10 cellular contexts compared by ENCODE assay signal in the genomic region with DNA sequence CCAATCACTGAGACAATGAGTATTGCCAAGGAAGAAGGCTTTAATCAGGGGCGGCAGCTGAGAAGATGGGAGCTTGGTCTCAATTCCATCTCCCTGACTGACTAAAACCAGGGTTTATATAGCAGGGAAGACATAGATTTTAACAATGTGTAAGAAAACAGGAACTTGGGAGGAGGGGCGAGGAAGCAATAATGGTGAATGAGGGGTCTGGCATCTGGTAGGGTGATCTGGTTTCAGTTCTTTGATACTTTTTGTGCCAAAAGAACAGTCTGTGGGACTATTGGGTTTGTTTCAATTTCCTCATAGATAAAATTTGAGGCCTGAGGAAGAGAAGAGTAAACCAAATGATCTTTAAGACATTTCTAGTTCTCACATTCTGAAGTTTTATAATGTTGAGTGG. TPM values are rescaled to one million over a fixed set of nuclear protein-coding genes. Genes with fewer than 3 reads are reported as not detected.
DNase-seq lines count a peak whose midpoint lies in the region; ATAC-seq and TF ChIP-seq lines count a peak whose summit lies in the region.
"Had no signal": no experiment of that assay in that cellular context is flagged by ENCODE, and none has a peak within 500 bp of the region (broad histone marks: within the 10 kb centered on the region; RNA-seq: fewer than 3 reads in every experiment).

No MANE protein-coding gene starts in this region.

- TF ChIP-seq CTCF in GM06990 (IDR thresholded peaks at IDR 0.05; ENCODE audit: insufficient read depth, low read length, poor library complexity, severe bottlenecking): no peak
- no peak for TF ChIP-seq CTCF in HFFc6 (IDR thresholded peaks at IDR 0.05)
- no peak for TF ChIP-seq CTCF in fibroblast of pulmonary artery (IDR thresholded peaks at IDR 0.05; ENCODE audit: low read length, missing control alignments)
- TF ChIP-seq CTCF in esophagus squamous epithelium (IDR thresholded peaks at IDR 0.05): no peak
- no peak for TF ChIP-seq CTCF in right lobe of liver (IDR thresholded peaks at IDR 0.05)

- H3K4me3 Mint-ChIP-seq in HFFc6: peak overlapping the region; percentile 40

- H3K4me1 ChIP-seq in esophagus squamous epithelium: no peaks in the 10 kb centered on the region
- H3K4me1 ChIP-seq in right lobe of liver: no peaks in the 10 kb centered on the region
- H3K4me1 ChIP-seq: uterus had no signal

- H3K36me3 Mint-ChIP-seq in HFFc6 (ENCODE audit: low read depth): peaks cover 13% of the 10 kb centered on the region

- no peaks in the 10 kb centered on the region; the same call in none of the 2 replicates for H3K36me3 ChIP-seq in GM06990 (ENCODE audit: control insufficient read depth, insufficient read depth, low read length)
- peaks cover 0 to 21% (median 0%) of the 10 kb centered on the region in 3 donors for H3K36me3 ChIP-seq in esophagus squamous epithelium
- H3K36me3 ChIP-seq in right lobe of liver: no peaks in the 10 kb centered on the region
- H3K36me3 ChIP-seq: uterus had no signal

- no peak for ATAC-seq in right lobe of liver

- H3K9me3 Mint-ChIP-seq in HFFc6: no peaks in the 10 kb centered on the region

- H3K27ac Mint-ChIP-seq in HFFc6: peak overlapping the region; percentile 81

- H3K9me3 ChIP-seq in esophagus squamous epithelium: no peaks in the 10 kb centered on the region
- H3K9me3 ChIP-seq in right lobe of liver: no peaks in the 10 kb centered on the region
- H3K9me3 ChIP-seq: uterus had no signal

- no peak overlapping the region for H3K4me3 ChIP-seq in GM06990 (replicated peaks; ENCODE audit: low read depth, low read length)
- no peak overlapping the region for H3K4me3 ChIP-seq in fibroblast of pulmonary artery (replicated peaks; ENCODE audit: low read depth, low read length)
- no peak overlapping the region for H3K4me3 ChIP-seq in esophagus squamous epithelium
- no peak overlapping the region for H3K4me3 ChIP-seq in right lobe of liver
- H3K4me3 ChIP-seq: uterus had no signal

- 80 to 88% methylated on average over 2 of the region's 2 CpGs for WGBS in esophagus squamous epithelium, 2 donors
- 67% methylated on average over 2 of the region's 2 CpGs for WGBS in right lobe of liver (ENCODE audit: insufficient coverage, low coverage, low lambda C conversion rate, missing lambda C conversion rate)

- DNase-seq in GM06990 (ENCODE audit: extremely low read depth, insufficient read length) (peak; percentile 46), HFFc6 (no peak), NOMO-1 treated with dmso at 0.1 percent for 144 hours (lab: John Stamatoyannopoulos, UW; ENCODE audit: unreplicated experiment) (peak; percentile 23), fibroblast of pulmonary artery (ENCODE audit: low read depth) (peak; percentile 24), NCI-H2029 (lab: John Stamatoyannopoulos, UW) (no peak), esophagus squamous epithelium (lab: John Stamatoyannopoulos, UW) (no peak), nucleus accumbens (lab: John Stamatoyannopoulos, UW) (no peak), right lobe of liver (no peak)
- DNase-seq: stimulated activated CD4-positive, alpha-beta T cell treated with anti-CD3 and anti-CD28 coated beads, Interleukin-12 subunit alpha, Interleukin-12 subunit beta, amount 100 ng/mL, for 4 hours; uterus had no signal

- intact Hi-C loops in esophagus squamous epithelium (cut with DNase I) (no loop called here), right lobe of liver (cut with DNase I) (no loop called here)

- no peaks in the 10 kb centered on the region for H3K27me3 ChIP-seq in GM06990 (replicated peaks; ENCODE audit: control insufficient read depth, insufficient read depth, low read length)
- no peaks in the 10 kb centered on the region for H3K27me3 ChIP-seq in esophagus squamous epithelium
- no peaks in the 10 kb centered on the region for H3K27me3 ChIP-seq in right lobe of liver
- H3K27me3 ChIP-seq: uterus had no signal

- TF ChIP-seq POLR2A in esophagus squamous epithelium (IDR thresholded peaks at IDR 0.05) (no peak), right lobe of liver (IDR thresholded peaks at IDR 0.05) (no peak)

- H3K27ac ChIP-seq in esophagus squamous epithelium (no peak overlapping the region), right lobe of liver (no peak overlapping the region)
- H3K27ac ChIP-seq: uterus had no signal

- no peaks in the 10 kb centered on the region for H3K27me3 Mint-ChIP-seq in HFFc6 (ENCODE audit: insufficient read depth)

- peaks cover 41% of the 10 kb centered on the region for H3K4me1 Mint-ChIP-seq in HFFc6 (ENCODE audit: low read depth)

RNA-seq across cellular contexts. Expression of a gene that starts 49.2 kb away (rescaled TPM):
- total RNA-seq in HFFc6 (2021; fragmentation: NEBNext Ultra II Directional; extraction: Animal tissue kit (Norgen Biotek cat#: 25700)): 10 to 100 TPM; 59.5 to 70.4 (median 63.8) TPM
- total RNA-seq in esophagus squamous epithelium (10 to 100 TPM in 2 of 4 donors, 1 to 10 TPM in 2; 5.5 to 25.4 (median 8.8) TPM), right lobe of liver (1 to 10 TPM; 2.6 to 4.9 (median 3.5) TPM)

Comparison
In these comparisons a context has a peak if more than half of its experiments do, and no peak if none do; other contexts are left out.
1. DNase-seq: peak in GM06990 (single experiment), NOMO-1 treated with dmso at 0.1 percent for 144 hours (single experiment) and fibroblast of pulmonary artery (single experiment); none in HFFc6 (single experiment), NCI-H2029 (single experiment), esophagus squamous epithelium (single experiment), nucleus accumbens (0 of 56) and right lobe of liver (0 of 3).